Comparison of ENCODE assay signal across 20 cellular contexts in the genomic region with DNA sequence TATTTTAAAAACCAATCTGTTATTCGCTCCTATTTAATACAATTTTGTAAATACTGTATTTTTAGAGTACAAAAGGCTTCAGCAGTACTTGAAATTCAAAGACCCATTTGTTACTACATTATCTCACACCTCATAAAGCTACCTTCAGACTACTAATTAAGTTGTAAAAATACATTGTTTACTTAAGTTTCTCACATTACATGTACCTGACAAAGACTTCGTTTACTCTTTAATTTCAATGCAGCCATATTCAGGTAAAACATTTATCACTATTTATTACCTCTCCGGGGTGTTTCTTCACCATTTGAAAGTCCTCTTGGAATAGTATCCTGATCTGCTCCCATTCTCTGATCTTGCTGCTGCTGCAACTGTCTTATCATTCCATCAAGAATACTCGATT. TPM values are rescaled to one million over a fixed set of nuclear protein-coding genes. Genes with fewer than 3 reads are reported as not detected.
DNase-seq lines count a peak whose midpoint lies in the region; TF ChIP-seq lines count a peak whose summit lies in the region.
"Had no signal": no experiment of that assay in that cellular context is flagged by ENCODE, and none has a peak within 500 bp of the region (broad histone marks: within the 10 kb centered on the region; RNA-seq: fewer than 3 reads in every experiment).

No MANE protein-coding gene starts in this region.

- intact Hi-C loops in posterior vena cava (cut with DNase I), result no loop called here

- H3K4me3 Mint-ChIP-seq in type B pancreatic cell, result no peak overlapping the region
- H3K4me3 Mint-ChIP-seq: activated naive CD4-positive, alpha-beta T cell treated with anti-CD3 and anti-CD28 coated beads, Interleukin-2, amount 10 ng/mL, durations not matched to agents 7 days and 5 days; activated T-helper 1 cell treated with anti-CD3 and anti-CD28 coated beads, Interleukin-12 subunit alpha, Interleukin-12 subunit beta, Interleukin-2, Interleukin-4 antibody, amounts not matched to agents 30 ng/mL and 10 ng/mL and 1 ng/mL, durations not matched to agents 14 hours and 24 hours and 36 hours; CD4-positive, alpha-beta T cell; GM23338; HFFc6; natural killer cell had no signal

- no peak overlapping the region for H3K27ac Mint-ChIP-seq in type B pancreatic cell
- H3K27ac Mint-ChIP-seq: activated naive CD4-positive, alpha-beta T cell treated with anti-CD3 and anti-CD28 coated beads, Interleukin-2, amount 10 ng/mL, durations not matched to agents 7 days and 5 days; activated T-helper 1 cell treated with anti-CD3 and anti-CD28 coated beads, Interleukin-12 subunit alpha, Interleukin-12 subunit beta, Interleukin-2, Interleukin-4 antibody, amounts not matched to agents 30 ng/mL and 10 ng/mL and 1 ng/mL, durations not matched to agents 14 hours and 24 hours and 36 hours; CD4-positive, alpha-beta T cell; GM23338; HFFc6 had no signal

- H3K9me3 Mint-ChIP-seq in type B pancreatic cell, result no peaks in the 10 kb centered on the region
- H3K9me3 Mint-ChIP-seq: activated naive CD4-positive, alpha-beta T cell treated with anti-CD3 and anti-CD28 coated beads, Interleukin-2, amount 10 ng/mL, durations not matched to agents 7 days and 5 days; activated T-helper 1 cell treated with anti-CD3 and anti-CD28 coated beads, Interleukin-12 subunit alpha, Interleukin-12 subunit beta, Interleukin-2, Interleukin-4 antibody, amounts not matched to agents 30 ng/mL and 10 ng/mL and 1 ng/mL, durations not matched to agents 14 hours and 24 hours and 36 hours; CD4-positive, alpha-beta T cell; GM23338; HFFc6; natural killer cell had no signal

- H3K27me3 Mint-ChIP-seq in type B pancreatic cell, result no peaks in the 10 kb centered on the region
- H3K27me3 Mint-ChIP-seq: activated naive CD4-positive, alpha-beta T cell treated with anti-CD3 and anti-CD28 coated beads, Interleukin-2, amount 10 ng/mL, durations not matched to agents 7 days and 5 days; CD4-positive, alpha-beta T cell had no signal

- peaks cover 26% of the 10 kb centered on the region for H3K36me3 Mint-ChIP-seq in type B pancreatic cell
- H3K36me3 Mint-ChIP-seq: natural killer cell had no signal

- TF ChIP-seq CTCF in type B pancreatic cell (conservative IDR thresholded peaks at IDR 0.05), result no peak

- DNase-seq in NCI-H1105 treated with DMSO at 0.1 percent for 48 hours (lab: John Stamatoyannopoulos, UW), result peak; percentile 56
- DNase-seq in NCI-H1105 (lab: John Stamatoyannopoulos, UW), result no peak
- peak; percentile 94 for DNase-seq in NCI-H146 treated with DMSO at 0.1 percent for 48 hours (lab: John Stamatoyannopoulos, UW; ENCODE audit: unreplicated experiment)
- peak; percentile 96 for DNase-seq in NCI-H69 (lab: John Stamatoyannopoulos, UW)
- peak; percentile 51 for DNase-seq in left kidney (ENCODE audit: low read depth, low spot score)
- no peak for DNase-seq in type B pancreatic cell (ENCODE audit: extremely low spot score, unreplicated experiment)
- DNase-seq in posterior vena cava (ENCODE audit: low spot score), result no peak
- no peak for DNase-seq in activated CD4-positive, alpha-beta T cell treated with anti-CD3 and anti-CD28 coated beads for 4 hours
- DNase-seq: activated CD4-positive, alpha-beta T cell treated with anti-CD3 and anti-CD28 coated beads, Interleukin-2, amount 50 U/mL, for 48 hours; activated naive CD4-positive, alpha-beta T cell treated with anti-CD3 and anti-CD28 coated beads, Interleukin-2, amount 10 ng/mL, durations not matched to agents 7 days and 5 days; amygdala; CD4-positive, alpha-beta T cell; effector CD4-positive, alpha-beta T cell; HFFc6; natural killer cell; NCI-H226; occipital lobe; stimulated activated naive CD8-positive, alpha-beta T cell treated with anti-CD3 and anti-CD28 coated beads, Interleukin-15, Interleukin-2, amounts not matched to agents 100 U/mL and 50 U/mL, for 24 hours had no signal

- no peaks in the 10 kb centered on the region for H3K4me1 Mint-ChIP-seq in type B pancreatic cell (ENCODE audit: unreplicated experiment)
- H3K4me1 Mint-ChIP-seq: activated naive CD4-positive, alpha-beta T cell treated with anti-CD3 and anti-CD28 coated beads, Interleukin-2, amount 10 ng/mL, durations not matched to agents 7 days and 5 days; GM23338; natural killer cell had no signal

RNA-seq across cellular contexts. Expression of a gene that starts 55.2 kb away (rescaled TPM):
- total RNA-seq in type B pancreatic cell (ENCODE audit: low replicate concordance), result 44.7 and 48.0 TPM in 2 replicates
- total RNA-seq in posterior vena cava, result 10 to 100 TPM; 35.5 to 37.3 TPM

Comparison
In these comparisons a context has a peak if more than half of its experiments do, and no peak if none do; other contexts are left out.
1. DNase-seq: peak in NCI-H1105 treated with DMSO at 0.1 percent for 48 hours (single experiment), NCI-H146 treated with DMSO at 0.1 percent for 48 hours (single experiment), NCI-H69 (single experiment) and left kidney (single experiment); none in NCI-H1105 (single experiment), type B pancreatic cell (single experiment), posterior vena cava (single experiment) and activated CD4-positive, alpha-beta T cell treated with anti-CD3 and anti-CD28 coated beads for 4 hours (0 of 2).